10 cellular contexts compared by ENCODE assay signal in genomic region chr13:79401259-79402071, GRCh38. TPM values are rescaled to one million over a fixed set of nuclear protein-coding genes. Genes with fewer than 3 reads are reported as not detected.
A peak's percentile ranks its signal among the peaks of the same experiment; 100 is the strongest.
DNase-seq lines count a peak whose midpoint lies in the region; ATAC-seq lines count a peak whose summit lies in the region.
"Had no signal": no experiment of that assay in that cellular context is flagged by ENCODE, and none has a peak within 500 bp of the region (broad histone marks: within the 10 kb centered on the region; RNA-seq: fewer than 3 reads in every experiment).

No MANE protein-coding gene starts in this region.

- no peak overlapping the region for H3K4me3 Mint-ChIP-seq in activated CD4-positive, alpha-beta memory T cell treated with anti-CD3 and anti-CD28 coated beads, Interleukin-2, amount 10 ng/mL, durations not matched to agents 7 days and 5 days
- H3K4me3 Mint-ChIP-seq: central memory CD8-positive, alpha-beta T cell had no signal

- no peaks in the 10 kb centered on the region for H3K9me3 Mint-ChIP-seq in activated CD4-positive, alpha-beta memory T cell treated with anti-CD3 and anti-CD28 coated beads, Interleukin-2, amount 10 ng/mL, durations not matched to agents 7 days and 5 days
- H3K9me3 Mint-ChIP-seq: central memory CD8-positive, alpha-beta T cell had no signal

- peak overlapping the region in 1 of 11 experiments; percentile 1; a peak in 1 of 22 replicates for H3K9ac ChIP-seq in BLaER1 treated with 17β-estradiol and CSF1 and Interleukin-3, amounts not matched to agents 10 nM and 100 nM

- H3K4me1 Mint-ChIP-seq in activated CD4-positive, alpha-beta memory T cell treated with anti-CD3 and anti-CD28 coated beads, Interleukin-2, amount 10 ng/mL, durations not matched to agents 7 days and 5 days: peaks cover 12% of the 10 kb centered on the region

- DNase-seq in activated CD4-positive, alpha-beta memory T cell treated with anti-CD3 and anti-CD28 coated beads, Interleukin-2, amount 10 ng/mL, durations not matched to agents 7 days and 5 days: no peak
- DNase-seq in DMS53 (lab: John Stamatoyannopoulos, UW): no peak
- DNase-seq in head of caudate nucleus: no peak
- DNase-seq in Right ventricle myocardium inferior (ENCODE audit: missing footprints): no peak
- no peak for DNase-seq in stimulated activated CD4-positive, alpha-beta T cell treated with anti-CD3 and anti-CD28 coated beads, Interleukin-4, amount 100 ng/mL, for 24 hours
- DNase-seq: Peyer's patch had no signal

- CTCF ChIA-PET in activated CD4-positive, alpha-beta memory T cell treated with anti-CD3 and anti-CD28 coated beads, Interleukin-2, amount 10 ng/mL, durations not matched to agents 7 days and 5 days (lab: Charles Lee): interaction anchor here (1.1 to 2.9 kb wide), 3 partner anchors 10 to 125 kb away, joined by 3 to 13 read pairs (median 6); no protein-coding TSS in a partner anchor

- ATAC-seq in GM19351 (IDR thresholded peaks at IDR 0.05; ENCODE audit: unreplicated experiment): peak; percentile 41
- ATAC-seq in HG03159 (IDR thresholded peaks at IDR 0.05; ENCODE audit: unreplicated experiment): peak; percentile 42
- no peak for ATAC-seq in Right ventricle myocardium inferior

- peak overlapping the region in 7 of 11 experiments; percentile 1 to 65 (median 7); a peak in 4 of 22 replicates for H3K27ac ChIP-seq in BLaER1 treated with 17β-estradiol and CSF1 and Interleukin-3, amounts not matched to agents 10 nM and 100 nM

- peaks cover 19 to 61% (median 47%) of the 10 kb centered on the region in 11 experiments for H3K36me3 ChIP-seq in BLaER1 treated with 17β-estradiol and CSF1 and Interleukin-3, amounts not matched to agents 10 nM and 100 nM

- peak overlapping the region; percentile 0 for H3K27ac Mint-ChIP-seq in activated CD4-positive, alpha-beta memory T cell treated with anti-CD3 and anti-CD28 coated beads, Interleukin-2, amount 10 ng/mL, durations not matched to agents 7 days and 5 days

- no peak overlapping the region; a peak in 1 of 20 replicates for H3K4me3 ChIP-seq in BLaER1 treated with 17β-estradiol and CSF1 and Interleukin-3, amounts not matched to agents 10 nM and 100 nM
- H3K4me3 ChIP-seq: Peyer's patch had no signal

- peaks cover 46% of the 10 kb centered on the region for H3K36me3 Mint-ChIP-seq in activated CD4-positive, alpha-beta memory T cell treated with anti-CD3 and anti-CD28 coated beads, Interleukin-2, amount 10 ng/mL, durations not matched to agents 7 days and 5 days (ENCODE audit: low read depth)

- no peaks in the 10 kb centered on the region for H3K27me3 ChIP-seq in BLaER1 treated with 17β-estradiol and CSF1 and Interleukin-3, amounts not matched to agents 10 nM and 100 nM
- H3K27me3 ChIP-seq: Peyer's patch had no signal

- peak overlapping the region; percentile 3 to 98 (median 89); a peak in 20 of 22 replicates for H3K4me2 ChIP-seq in BLaER1 treated with 17β-estradiol and CSF1 and Interleukin-3, amounts not matched to agents 10 nM and 100 nM

- no peaks in the 10 kb centered on the region for H3K27me3 Mint-ChIP-seq in activated CD4-positive, alpha-beta memory T cell treated with anti-CD3 and anti-CD28 coated beads, Interleukin-2, amount 10 ng/mL, durations not matched to agents 7 days and 5 days
- H3K27me3 Mint-ChIP-seq: central memory CD8-positive, alpha-beta T cell had no signal

- peaks cover 22 to 72% (median 62%) of the 10 kb centered on the region in 11 experiments; a peak in 21 of 22 replicates for H4K20me1 ChIP-seq in BLaER1 treated with 17β-estradiol and CSF1 and Interleukin-3, amounts not matched to agents 10 nM and 100 nM

- peaks cover 6 to 22% (median 12%) of the 10 kb centered on the region in 11 experiments; a peak in 20 of 22 replicates for H3K9me3 ChIP-seq in BLaER1 treated with 17β-estradiol and CSF1 and Interleukin-3, amounts not matched to agents 10 nM and 100 nM (replicated peaks in 1 of 11)
- H3K9me3 ChIP-seq: Peyer's patch had no signal

- peaks cover 31 to 69% (median 34%) of the 10 kb centered on the region in 10 experiments for H3K4me1 ChIP-seq in BLaER1 treated with 17β-estradiol and CSF1 and Interleukin-3, amounts not matched to agents 10 nM and 100 nM

- POLR2A ChIA-PET in activated CD4-positive, alpha-beta memory T cell treated with anti-CD3 and anti-CD28 coated beads, Interleukin-2, amount 10 ng/mL, durations not matched to agents 7 days and 5 days (lab: Charles Lee): interaction anchor here (1.4 to 6.5 kb wide), 2 partner anchors 8 to 121 kb away, joined by 3 to 55 read pairs; no protein-coding TSS in a partner anchor

- intact Hi-C loops in head of caudate nucleus (cut with DNase I): no loop called here
- intact Hi-C loops in Right ventricle myocardium inferior (cut with DNase I): loop anchor here (10.0 kb wide), 1 partner anchor 943 kb away; the partner anchor contains the start of gene SPRY2

RNA-seq across cellular contexts. Expression of gene RBM26, which starts 4.6 kb away (rescaled TPM):
- 10 to 100 TPM; 51.1 to 52.0 TPM for total RNA-seq in activated CD4-positive, alpha-beta memory T cell treated with anti-CD3 and anti-CD28 coated beads, Interleukin-2, amount 10 ng/mL, durations not matched to agents 7 days and 5 days
- total RNA-seq in Right ventricle myocardium inferior: 19.2 TPM
